In the genomic region with DNA sequence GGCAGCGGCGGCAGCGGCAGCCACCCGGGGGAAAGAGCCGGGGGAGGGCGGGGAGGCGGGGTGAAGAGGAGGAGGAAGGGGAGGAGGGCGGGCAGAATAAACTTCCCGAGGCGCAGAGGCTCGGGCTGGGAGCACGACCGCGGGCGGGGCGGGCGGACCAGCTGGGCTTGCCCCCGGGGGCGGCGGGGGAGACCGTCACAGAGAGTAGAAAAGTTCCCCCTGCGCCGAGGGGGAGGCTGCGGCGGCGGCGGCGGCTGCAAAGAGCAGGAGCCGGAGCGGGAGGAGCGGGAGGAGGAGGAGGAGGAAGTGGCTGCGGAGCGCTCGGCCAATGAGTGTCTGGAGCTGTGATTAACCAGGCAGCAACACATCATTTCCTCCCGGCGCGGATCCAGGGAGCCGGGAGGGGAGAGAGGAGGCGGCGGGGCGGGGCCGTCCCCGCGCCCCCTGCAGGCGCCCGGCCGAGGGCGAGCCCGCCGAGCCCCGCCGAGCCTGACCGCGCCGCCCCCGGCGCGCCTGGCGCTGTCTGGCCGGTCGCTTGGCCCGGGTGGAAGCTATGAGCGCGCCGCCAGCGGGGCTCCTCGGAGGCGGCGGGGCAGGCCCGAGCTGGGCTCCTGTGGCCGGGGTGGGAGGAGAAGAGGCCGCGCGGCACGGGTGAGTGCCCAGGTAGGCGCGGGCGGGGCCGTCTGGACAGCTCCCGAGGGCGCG, we compare ENCODE assay signal across 8 cellular contexts. TPM values are rescaled to one million over a fixed set of nuclear protein-coding genes. Genes with fewer than 3 reads are reported as not detected.
DNase-seq lines count a peak whose midpoint lies in the region; ATAC-seq, FAIRE-seq and TF ChIP-seq lines count a peak whose summit lies in the region.

A gene (minus strand): TSS at position 265 of the 705 bp plus-strand sequence. CDS start 76,837 bp downstream, outside the sequence.

- H3K4me1 Mint-ChIP-seq in WTC11: peaks cover 53% of the 10 kb centered on the region

- no peaks in the 10 kb centered on the region for H3K36me3 Mint-ChIP-seq in WTC11

- no peaks in the 10 kb centered on the region for H3K9me3 Mint-ChIP-seq in WTC11

- no peaks in the 10 kb centered on the region for H3K36me3 ChIP-seq in A673 (ENCODE audit: insufficient read depth, low read length, poor library complexity, severe bottlenecking)
- H3K36me3 ChIP-seq in bronchial epithelial cell (ENCODE audit: control insufficient read depth, insufficient read depth, low read length): no peaks in the 10 kb centered on the region

- H3K4me3 ChIP-seq in A673 (ENCODE audit: low read depth, low read length, poor library complexity, severe bottlenecking) (peak within 1 kb of the TSS; percentile 85), bronchial epithelial cell (ENCODE audit: low read depth, low read length) (peak within 1 kb of the TSS; percentile 71), skin epidermis (peak within 1 kb of the TSS; percentile 70 to 85 (median 80))

- ATAC-seq in GM18858 (IDR thresholded peaks at IDR 0.05; ENCODE audit: unreplicated experiment): peak; percentile 76
- ATAC-seq in HG03103 (IDR thresholded peaks at IDR 0.05; ENCODE audit: low read depth, unreplicated experiment): peak; percentile 76
- ATAC-seq in WTC11: peak; percentile 90

- no peaks in the 10 kb centered on the region for H3K9me3 ChIP-seq in A673 (ENCODE audit: low read depth, low read length, poor library complexity, severe bottlenecking)

- DNase-seq in A673 (ENCODE audit: low spot score): peak; percentile 97
- DNase-seq in NCI-H2196 treated with DMSO at 0.1 percent for 48 hours (lab: John Stamatoyannopoulos, UW; ENCODE audit: unreplicated experiment): peak; percentile 91
- DNase-seq in WTC11 (ENCODE audit: low spot score): peak; percentile 87
- DNase-seq in bronchial epithelial cell (ENCODE audit: low read depth): peak; percentile 88
- DNase-seq in iPS-NIHi11 (ENCODE audit: low spot score): peak; percentile 92

- H3K27ac Mint-ChIP-seq in WTC11: peak within 1 kb of the TSS; percentile 87

- TF ChIP-seq CTCF in A673 (conservative IDR thresholded peaks at IDR 0.05; ENCODE audit: low read depth, low read length) (no peak; the same call in 1 of the 2 replicates), WTC11 (IDR thresholded peaks at IDR 0.05) (no peak), bronchial epithelial cell (IDR thresholded peaks at IDR 0.05; ENCODE audit: insufficient read depth, low read length, severe bottlenecking) (peak; percentile 58)

- BruUV-seq in A673 (replicated peaks; lab: Mats Ljungman, UMichigan): no TSS peak

- FAIRE-seq in bronchial epithelial cell (lab: Jason Lieb, UNC): no peak

- peak within 1 kb of the TSS; percentile 92 for H3K4me3 Mint-ChIP-seq in WTC11

- intact Hi-C loops in A673 (cut with micrococcal nuclease; ENCODE audit: unreplicated experiment): loop anchor here (2.0 kb wide), 1 partner anchor 97 kb away; no protein-coding TSS in a partner anchor

- CTCF ChIA-PET in A673 (lab: Charles Lee): interaction anchor here (0.6 to 1.1 kb wide), 2 partner anchors 99 to 574 kb away, joined by 3 to 5 read pairs; no protein-coding TSS in a partner anchor
- CTCF ChIA-PET in WTC11 (lab: Charles Lee): interaction anchor here (0.6 to 2.8 kb wide), 26 partner anchors 9 to 1762 kb away, joined by 3 to 11 read pairs (median 4); a partner anchor contains a TSS

- H3K27me3 ChIP-seq in A673 (replicated peaks; ENCODE audit: insufficient read depth, low read depth, low read length, poor library complexity) (no peaks in the 10 kb centered on the region), bronchial epithelial cell (ENCODE audit: control insufficient read depth, insufficient read depth, low read length) (no peaks in the 10 kb centered on the region)

- peak within 1 kb of the TSS; percentile 89 for H3K27ac ChIP-seq in A673 (ENCODE audit: low read depth, low read length, poor library complexity, severe bottlenecking)
- peak within 1 kb of the TSS; percentile 84 to 99 (median 94) for H3K27ac ChIP-seq in skin epidermis

- POLR2A ChIA-PET in A673 (lab: Charles Lee; ENCODE audit: low non-redundant PET) (no interaction called here), WTC11 (lab: Charles Lee) (interaction anchor here (0.6 to 1.4 kb wide), 8 partner anchors 10 to 1744 kb away, joined by 3 to 6 read pairs (median 4); no protein-coding TSS in a partner anchor)

- no peaks in the 10 kb centered on the region for H3K4me1 ChIP-seq in A673 (ENCODE audit: insufficient read depth, low read length, poor library complexity, severe bottlenecking)

- no peaks in the 10 kb centered on the region; the same call in 1 of the 2 replicates for H3K27me3 Mint-ChIP-seq in WTC11 (ENCODE audit: low read depth)

TF ChIP-seq in WTC11, 78 proteins besides CTCF, POLR2A, EP300 and RAD21:
- TF ChIP-seq, protein P1, sequence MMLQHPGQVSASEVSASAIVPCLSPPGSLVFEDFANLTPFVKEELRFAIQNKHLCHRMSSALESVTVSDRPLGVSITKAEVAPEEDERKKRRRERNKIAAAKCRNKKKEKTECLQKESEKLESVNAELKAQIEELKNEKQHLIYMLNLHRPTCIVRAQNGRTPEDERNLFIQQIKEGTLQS (CRISPR knock-in tag; conservative IDR thresholded peaks at IDR 0.05): no peak
- TF ChIP-seq ZNF263 (CRISPR knock-in tag; IDR thresholded peaks at IDR 0.05; ENCODE audit: low read depth): peak; percentile 99
- TF ChIP-seq ZNF671 (CRISPR knock-in tag; IDR thresholded peaks at IDR 0.05): no peak
- TF ChIP-seq NFYB (CRISPR knock-in tag; conservative IDR thresholded peaks at IDR 0.05; ENCODE audit: low read depth): peak; percentile 28; the same call in 1 of the 2 replicates
- TF ChIP-seq ZNF232 (CRISPR knock-in tag; IDR thresholded peaks at IDR 0.05): peak; percentile 71; the same call in 1 of the 2 replicates
- peak; percentile 70 for TF ChIP-seq FOXP1 (CRISPR knock-in tag; IDR thresholded peaks at IDR 0.05; ENCODE audit: borderline replicate concordance)
- TF ChIP-seq, protein P2, sequence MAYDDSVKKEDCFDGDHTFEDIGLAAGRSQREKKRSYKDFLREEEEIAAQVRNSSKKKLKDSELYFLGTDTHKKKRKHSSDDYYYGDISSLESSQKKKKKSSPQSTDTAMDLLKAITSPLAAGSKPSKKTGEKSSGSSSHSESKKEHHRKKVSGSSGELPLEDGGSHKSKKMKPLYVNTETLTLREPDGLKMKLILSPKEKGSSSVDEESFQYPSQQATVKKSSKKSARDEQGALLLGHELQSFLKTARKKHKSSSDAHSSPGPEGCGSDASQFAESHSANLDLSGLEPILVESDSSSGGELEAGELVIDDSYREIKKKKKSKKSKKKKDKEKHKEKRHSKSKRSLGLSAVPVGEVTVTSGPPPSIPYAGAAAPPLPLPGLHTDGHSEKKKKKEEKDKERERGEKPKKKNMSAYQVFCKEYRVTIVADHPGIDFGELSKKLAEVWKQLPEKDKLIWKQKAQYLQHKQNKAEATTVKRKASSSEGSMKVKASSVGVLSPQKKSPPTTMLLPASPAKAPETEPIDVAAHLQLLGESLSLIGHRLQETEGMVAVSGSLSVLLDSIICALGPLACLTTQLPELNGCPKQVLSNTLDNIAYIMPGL (CRISPR knock-in tag; IDR thresholded peaks at IDR 0.05): peak; percentile 47; the same call in 1 of the 2 replicates
- TF ChIP-seq SP1 (CRISPR knock-in tag; conservative IDR thresholded peaks at IDR 0.05): peak; percentile 68
- 0 out of 2 replicates have a peak, but pooled peaks have one; percentile 20 for TF ChIP-seq KAT7 (CRISPR knock-in tag; IDR thresholded peaks at IDR 0.05; ENCODE audit: borderline replicate concordance)
- TF ChIP-seq, protein P3, sequence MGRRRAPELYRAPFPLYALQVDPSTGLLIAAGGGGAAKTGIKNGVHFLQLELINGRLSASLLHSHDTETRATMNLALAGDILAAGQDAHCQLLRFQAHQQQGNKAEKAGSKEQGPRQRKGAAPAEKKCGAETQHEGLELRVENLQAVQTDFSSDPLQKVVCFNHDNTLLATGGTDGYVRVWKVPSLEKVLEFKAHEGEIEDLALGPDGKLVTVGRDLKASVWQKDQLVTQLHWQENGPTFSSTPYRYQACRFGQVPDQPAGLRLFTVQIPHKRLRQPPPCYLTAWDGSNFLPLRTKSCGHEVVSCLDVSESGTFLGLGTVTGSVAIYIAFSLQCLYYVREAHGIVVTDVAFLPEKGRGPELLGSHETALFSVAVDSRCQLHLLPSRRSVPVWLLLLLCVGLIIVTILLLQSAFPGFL (CRISPR knock-in tag; IDR thresholded peaks at IDR 0.05; ENCODE audit: borderline replicate concordance): no peak
- TF ChIP-seq, protein P4, sequence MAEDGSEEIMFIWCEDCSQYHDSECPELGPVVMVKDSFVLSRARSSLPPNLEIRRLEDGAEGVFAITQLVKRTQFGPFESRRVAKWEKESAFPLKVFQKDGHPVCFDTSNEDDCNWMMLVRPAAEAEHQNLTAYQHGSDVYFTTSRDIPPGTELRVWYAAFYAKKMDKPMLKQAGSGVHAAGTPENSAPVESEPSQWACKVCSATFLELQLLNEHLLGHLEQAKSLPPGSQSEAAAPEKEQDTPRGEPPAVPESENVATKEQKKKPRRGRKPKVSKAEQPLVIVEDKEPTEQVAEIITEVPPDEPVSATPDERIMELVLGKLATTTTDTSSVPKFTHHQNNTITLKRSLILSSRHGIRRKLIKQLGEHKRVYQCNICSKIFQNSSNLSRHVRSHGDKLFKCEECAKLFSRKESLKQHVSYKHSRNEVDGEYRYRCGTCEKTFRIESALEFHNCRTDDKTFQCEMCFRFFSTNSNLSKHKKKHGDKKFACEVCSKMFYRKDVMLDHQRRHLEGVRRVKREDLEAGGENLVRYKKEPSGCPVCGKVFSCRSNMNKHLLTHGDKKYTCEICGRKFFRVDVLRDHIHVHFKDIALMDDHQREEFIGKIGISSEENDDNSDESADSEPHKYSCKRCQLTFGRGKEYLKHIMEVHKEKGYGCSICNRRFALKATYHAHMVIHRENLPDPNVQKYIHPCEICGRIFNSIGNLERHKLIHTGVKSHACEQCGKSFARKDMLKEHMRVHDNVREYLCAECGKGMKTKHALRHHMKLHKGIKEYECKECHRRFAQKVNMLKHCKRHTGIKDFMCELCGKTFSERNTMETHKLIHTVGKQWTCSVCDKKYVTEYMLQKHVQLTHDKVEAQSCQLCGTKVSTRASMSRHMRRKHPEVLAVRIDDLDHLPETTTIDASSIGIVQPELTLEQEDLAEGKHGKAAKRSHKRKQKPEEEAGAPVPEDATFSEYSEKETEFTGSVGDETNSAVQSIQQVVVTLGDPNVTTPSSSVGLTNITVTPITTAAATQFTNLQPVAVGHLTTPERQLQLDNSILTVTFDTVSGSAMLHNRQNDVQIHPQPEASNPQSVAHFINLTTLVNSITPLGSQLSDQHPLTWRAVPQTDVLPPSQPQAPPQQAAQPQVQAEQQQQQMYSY (CRISPR knock-in tag; IDR thresholded peaks at IDR 0.05): peak; percentile 96

RNA-seq across cellular contexts. Expression of the gene that starts here (rescaled TPM):
- total RNA-seq in A673 (2021): 17.1 and 18.3 TPM in 2 replicates
- total RNA-seq in WTC11 (2021): 16.8 to 20.2 TPM (median 19.2 TPM) in 3 replicates
- total RNA-seq in bronchial epithelial cell: 17.1 and 17.3 TPM in 2 replicates

Comparison
In these comparisons a context has a peak if more than half of its experiments do, and no peak if none do; other contexts are left out.
1. Peak in every context shown above with its lines: DNase-seq, ATAC-seq, H3K4me3 ChIP-seq and H3K27ac ChIP-seq.